Comparison of ENCODE assay signal across 17 cellular contexts in genomic region chr3:161403251-161403650, GRCh38. TPM values are rescaled to one million over a fixed set of nuclear protein-coding genes. Genes with fewer than 3 reads are reported as not detected.
"Had no signal": no experiment of that assay in that cellular context is flagged by ENCODE, and none has a peak within 500 bp of the region (broad histone marks: within the 10 kb centered on the region; RNA-seq: fewer than 3 reads in every experiment).

No MANE protein-coding gene starts in this region.

- H3K36me3 ChIP-seq: cardiac muscle cell, esophagus squamous epithelium, heart left ventricle, sigmoid colon, suprapubic skin, upper lobe of left lung had no signal

- DNase-seq: activated B cell treated with CpG ODN at 0.5 μM for 24 hours; activated CD4-positive, alpha-beta T cell treated with anti-CD3 and anti-CD28 coated beads, Interleukin-2, amount 10 ng/mL, durations not matched to agents 7 days and 5 days; activated CD8-positive, alpha-beta memory T cell treated with anti-CD3 and anti-CD28 coated beads for 24 hours; activated naive CD4-positive, alpha-beta T cell treated with anti-CD3 and anti-CD28 coated beads for 36 hours; esophagus squamous epithelium; heart left ventricle; nephron progenitor cell; psoas muscle; sigmoid colon; stimulated activated CD4-positive, alpha-beta T cell treated with anti-CD3 and anti-CD28 coated beads, Interleukin-12 subunit alpha, Interleukin-12 subunit beta, amount 100 ng/mL, for 4 hours; stimulated activated CD4-positive, alpha-beta T cell treated with anti-CD3 and anti-CD28 coated beads, Interleukin-2, amount 100 ng/mL, for 48 hours; stimulated activated naive CD8-positive, alpha-beta T cell treated with anti-CD3 and anti-CD28 coated beads, Interleukin-15, Interleukin-2, amounts not matched to agents 100 U/mL and 50 U/mL, for 24 hours; upper lobe of left lung had no signal

- H3K4me1 ChIP-seq: psoas muscle, sigmoid colon had no signal

- H3K9me3 ChIP-seq: esophagus squamous epithelium, psoas muscle, sigmoid colon, suprapubic skin, upper lobe of left lung had no signal

- ATAC-seq: heart left ventricle; psoas muscle; stimulated activated naive CD8-positive, alpha-beta T cell treated with anti-CD3 and anti-CD28 coated beads, Interleukin-15, Interleukin-2, amounts not matched to agents 100 U/mL and 50 U/mL, for 24 hours had no signal

- H3K4me3 ChIP-seq: cardiac muscle cell, esophagus squamous epithelium, heart left ventricle, psoas muscle, sigmoid colon, suprapubic skin, upper lobe of left lung had no signal

- H3K27ac ChIP-seq: cardiac muscle cell, esophagus squamous epithelium, heart left ventricle, psoas muscle, sigmoid colon, suprapubic skin, upper lobe of left lung had no signal

- H3K27me3 ChIP-seq: cardiac muscle cell, esophagus squamous epithelium, heart left ventricle, sigmoid colon, suprapubic skin, upper lobe of left lung had no signal

RNA-seq across cellular contexts. Expression of gene SPTSSB, which starts 31.9 kb away (rescaled TPM):
- total RNA-seq: activated B cell treated with CpG ODN at 0.5 μM for 24 hours; activated CD4-positive, alpha-beta T cell treated with anti-CD3 and anti-CD28 coated beads, Interleukin-2, amount 10 ng/mL, durations not matched to agents 7 days and 5 days; activated naive CD4-positive, alpha-beta T cell treated with anti-CD3 and anti-CD28 coated beads for 36 hours; cardiac muscle cell; mesenteric fat pad; sigmoid colon; T-helper 1 cell treated with Interleukin-12 subunit alpha and Interleukin-12 subunit beta and Interleukin-4 antibody, amounts not matched to agents 30 ng/mL and 1 ng/mL, for 36 hours had no signal
- polyA plus RNA-seq: cardiac muscle cell had no signal
